8 cellular contexts compared by ENCODE assay signal in the genomic region with DNA sequence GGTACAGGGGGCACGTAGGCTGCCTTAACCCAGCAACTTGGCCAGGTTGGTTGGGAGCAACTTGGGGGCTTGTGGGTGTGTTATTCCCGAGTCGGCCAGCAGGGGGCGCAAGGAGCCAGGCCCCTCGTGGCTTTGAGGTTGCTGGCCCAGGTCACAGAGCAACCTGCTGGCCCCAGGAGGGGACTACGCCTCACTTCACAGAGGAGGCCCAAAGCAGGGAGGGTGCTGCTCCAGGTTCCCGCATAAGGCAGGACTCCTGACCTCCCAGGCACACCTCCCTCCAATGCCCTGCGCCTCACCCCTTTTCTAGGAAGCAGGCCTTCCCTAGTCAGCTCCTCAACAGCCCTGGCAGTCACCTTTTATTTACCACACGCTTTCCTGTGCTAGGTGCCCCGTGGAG. TPM values are rescaled to one million over a fixed set of nuclear protein-coding genes. Genes with fewer than 3 reads are reported as not detected.
DNase-seq lines count a peak whose midpoint lies in the region; ATAC-seq, FAIRE-seq and TF ChIP-seq lines count a peak whose summit lies in the region.

No MANE protein-coding gene starts in this region.

- H3K4me1 ChIP-seq in HepG2 (ENCODE audit: insufficient read depth, low read length) = peaks cover 34% of the 10 kb centered on the region

- no peak overlapping the region for H2AFZ ChIP-seq in HepG2 (ENCODE audit: low read length)

- TF ChIP-seq EP300 in HepG2 (IDR thresholded peaks at IDR 0.05; ENCODE audit: low read depth in 2 of 2, low read length in 2 of 2) = no peak
- TF ChIP-seq EP300 in HepG2 (CRISPR knock-in tag; IDR thresholded peaks at IDR 0.05; ENCODE audit: borderline replicate concordance) = no peak

- ATAC-seq in GM18867 (IDR thresholded peaks at IDR 0.05; ENCODE audit: unreplicated experiment) (peak; percentile 54), HepG2 (peak; percentile 99), GM18520 (IDR thresholded peaks at IDR 0.05; ENCODE audit: unreplicated experiment) (no peak)
- peak; percentile 94 to 97 for ATAC-seq in activated CD4-positive, CD25-positive, alpha-beta regulatory T cell treated with anti-CD3 and anti-CD28 coated beads, Interleukin-2, amount 50 U/mL, for 24 hours

- H3K36me3 ChIP-seq in HepG2 (replicated peaks in 1 of 2; ENCODE audit: control insufficient read depth in 1 of 2, insufficient read depth in 2 of 2, low read length in 2 of 2) = no peaks in the 10 kb centered on the region; a peak in 1 of 5 replicates

- no peak overlapping the region for H3K27ac ChIP-seq in caudate nucleus (ENCODE audit: low read depth, low read length)
- H3K27ac ChIP-seq in HepG2 (ENCODE audit: extremely low read length, insufficient read depth, low read length) = peak overlapping the region; percentile 49

- intact Hi-C loops in HepG2 (cut with micrococcal nuclease; ENCODE audit: unreplicated experiment) = loop anchor here (1.0 to 2.0 kb wide), 2 partner anchors 15 to 65 kb away; no protein-coding TSS in a partner anchor

- H3K4me3 ChIP-seq in AG10803 (ENCODE audit: low read length) (no peak overlapping the region), HepG2 (replicated peaks in 1 of 3; ENCODE audit: insufficient read depth in 1 of 3, low read depth in 2 of 3, low read length in 3 of 3) (no peak overlapping the region; a peak in 1 of 6 replicates)

- peak; percentile 76 for FAIRE-seq in HepG2 (lab: Jason Lieb, UNC)

- DNase-seq in AG10803 (ENCODE audit: low read depth) = peak; percentile 44
- peak; percentile 43 for DNase-seq in NCI-H1092 (lab: John Stamatoyannopoulos, UW)
- peak in 40 of 61 donors; percentile 5 to 58 (median 30) for DNase-seq in caudate nucleus (lab: John Stamatoyannopoulos, UW)
- peak; percentile 72 for DNase-seq in HepG2 (ENCODE audit: low spot score)
- DNase-seq in stimulated activated CD8-positive, alpha-beta memory T cell treated with anti-CD3 and anti-CD28 coated beads, Interleukin-12 subunit alpha, Interleukin-12 subunit beta, amount 100 ng/mL, for 1 hour (ENCODE audit: low read depth) = peak; percentile 79

- no peaks in the 10 kb centered on the region; the same call in 1 of the 2 replicates for H4K20me1 ChIP-seq in HepG2 (ENCODE audit: insufficient read depth, low read length)

- H3K79me2 ChIP-seq in HepG2 (ENCODE audit: insufficient read depth, low read length) = peaks cover 44% of the 10 kb centered on the region

- no peak for TF ChIP-seq POLR2A in HepG2 (IDR thresholded peaks at IDR 0.05; ENCODE audit: insufficient read depth in 1 of 2, low read depth in 2 of 2, low read length in 2 of 2)

- TF ChIP-seq RAD21 in HepG2 (CRISPR knock-in tag; IDR thresholded peaks at IDR 0.05) = peak; percentile 99

- CTCF ChIA-PET in HepG2 (lab: Yijun Ruan, JAX; ENCODE audit: low intra/inter-chr PET ratio, low total read pairs) = interaction anchor here (0.8 to 3.3 kb wide), 4 partner anchors 12 to 64 kb away, joined by 3 to 54 read pairs (median 11); no protein-coding TSS in a partner anchor

- TF ChIP-seq CTCF in AG10803 (conservative IDR thresholded peaks at IDR 0.05; ENCODE audit: low read length) = peak; percentile 84
- TF ChIP-seq CTCF in HepG2 (CRISPR knock-in tag; IDR thresholded peaks at IDR 0.05) = peak; percentile 98

- no TSS peak for BruUV-seq in HepG2 (replicated peaks; lab: Mats Ljungman, UMichigan)

- in situ Hi-C loops in HepG2 (cut with HindIII; ENCODE audit: extremely low pct_ligation_motif_present, low pct_unique_long_range_greater_than_20kb) = no loop called here

- 0 out of 2 replicates have a peak overlapping the region, but pooled peaks have one; percentile 29 for H3K4me2 ChIP-seq in HepG2 (ENCODE audit: low read depth, low read length)

- H3K9ac ChIP-seq in HepG2 (ENCODE audit: insufficient read depth, low read depth, low read length) = no peak overlapping the region; the same call in 1 of the 2 replicates

- no peaks in the 10 kb centered on the region for H3K9me3 ChIP-seq in HepG2 (ENCODE audit: low read length)

- 53% methylated on average over 5 of the region's 10 CpGs for WGBS in HepG2 (ENCODE audit: low lambda C conversion rate)

- POLR2A ChIA-PET in HepG2 (lab: Yijun Ruan, JAX) = interaction anchor here (0.7 to 1.0 kb wide), 2 partner anchors 14 to 16 kb away, joined by 3 to 4 read pairs; no protein-coding TSS in a partner anchor

- no peaks in the 10 kb centered on the region for H3K27me3 ChIP-seq in HepG2 (ENCODE audit: control insufficient read depth in 1 of 2, insufficient read depth in 2 of 2, low read length in 2 of 2)

RNA-seq across cellular contexts. Expression of a gene that starts 18.1 kb away (rescaled TPM):
- total RNA-seq in HepG2 (2016; rRNA removed; fragmentation: Illumina TruSeq; extraction: Trizol) = 5.6 and 9.2 TPM in 2 replicates
- 2.0 and 2.8 TPM in 2 replicates for total RNA-seq in HepG2 (2016; cell fraction: cytosol; rRNA removed; fragmentation: Illumina TruSeq; extraction: Trizol; ENCODE audit: low read depth)
- 6.1 and 10.3 TPM in 2 replicates for total RNA-seq in HepG2 (2016; cell fraction: insoluble cytoplasmic fraction; rRNA removed; fragmentation: Illumina TruSeq; extraction: Trizol)
- 3.5 and 4.0 TPM in 2 replicates for total RNA-seq in HepG2 (2016; cell fraction: membrane; rRNA removed; fragmentation: Illumina TruSeq; extraction: Trizol)
- 13.5 and 14.4 TPM in 2 replicates for total RNA-seq in HepG2 (2016; cell fraction: nucleus; rRNA removed; fragmentation: Illumina TruSeq; extraction: Trizol)
- 46.5 and 58.4 TPM in 2 replicates for polyA plus RNA-seq in HepG2 (2011; rRNA removed)
- polyA plus RNA-seq in HepG2 (2011; cell fraction: cytosol; rRNA removed) = 22.3 and 28.7 TPM in 2 replicates
- polyA plus RNA-seq in HepG2 (2011; cell fraction: nucleus; rRNA removed) = 274 and 317 TPM in 2 replicates
- 22.3 and 32.9 TPM in 2 replicates for polyA plus RNA-seq in HepG2 (2012)
- polyA plus RNA-seq in HepG2 (2016; cell fraction: cytosol; fragmentation: Illumina TruSeq; extraction: Trizol; ENCODE audit: low read depth) = 1.4 and 1.9 TPM in 2 replicates
- 4.9 and 6.1 TPM in 2 replicates for polyA plus RNA-seq in HepG2 (2016; cell fraction: insoluble cytoplasmic fraction; fragmentation: Illumina TruSeq; extraction: Trizol; ENCODE audit: low read depth)
- polyA plus RNA-seq in HepG2 (2016; cell fraction: membrane; fragmentation: Illumina TruSeq; extraction: Trizol; ENCODE audit: low read depth) = 1.7 and 2.4 TPM in 2 replicates
- polyA plus RNA-seq in HepG2 (2016; cell fraction: nucleus; fragmentation: Illumina TruSeq; extraction: Trizol; ENCODE audit: insufficient read depth, low read depth) = 34.5 and 36.6 TPM in 2 replicates
- 38.2 and 47.2 TPM in 2 replicates for polyA minus RNA-seq in HepG2 (2011; rRNA and poly(A)+ RNA removed; ENCODE audit: low replicate concordance)
- polyA minus RNA-seq in HepG2 (2011; cell fraction: cytosol; rRNA and poly(A)+ RNA removed) = 9.3 and 15.4 TPM in 2 replicates
- 48.0 and 50.7 TPM in 2 replicates for polyA minus RNA-seq in HepG2 (2011; cell fraction: nucleus; rRNA and poly(A)+ RNA removed)

RNA-seq across cellular contexts. Expression of a gene that starts 18.3 kb away (rescaled TPM):
- total RNA-seq in HepG2 (2016; rRNA removed; fragmentation: Illumina TruSeq; extraction: Trizol) = 10.0 and 16.1 TPM in 2 replicates
- total RNA-seq in HepG2 (2016; cell fraction: cytosol; rRNA removed; fragmentation: Illumina TruSeq; extraction: Trizol; ENCODE audit: low read depth) = 3.1 and 3.7 TPM in 2 replicates
- 8.4 and 15.9 TPM in 2 replicates for total RNA-seq in HepG2 (2016; cell fraction: insoluble cytoplasmic fraction; rRNA removed; fragmentation: Illumina TruSeq; extraction: Trizol)
- 12.4 and 13.1 TPM in 2 replicates for total RNA-seq in HepG2 (2016; cell fraction: membrane; rRNA removed; fragmentation: Illumina TruSeq; extraction: Trizol)
- 13.9 and 14.0 TPM in 2 replicates for total RNA-seq in HepG2 (2016; cell fraction: nucleus; rRNA removed; fragmentation: Illumina TruSeq; extraction: Trizol)
- 40.6 and 44.8 TPM in 2 replicates for polyA plus RNA-seq in HepG2 (2011; rRNA removed)
- 38.4 and 46.2 TPM in 2 replicates for polyA plus RNA-seq in HepG2 (2011; cell fraction: cytosol; rRNA removed)
- polyA plus RNA-seq in HepG2 (2011; cell fraction: nucleus; rRNA removed) = 29.0 and 30.1 TPM in 2 replicates
- 15.7 and 19.9 TPM in 2 replicates for polyA plus RNA-seq in HepG2 (2012)
- polyA plus RNA-seq in HepG2 (2016; cell fraction: cytosol; fragmentation: Illumina TruSeq; extraction: Trizol; ENCODE audit: low read depth) = 2.4 and 2.7 TPM in 2 replicates
- 9.1 and 10.7 TPM in 2 replicates for polyA plus RNA-seq in HepG2 (2016; cell fraction: insoluble cytoplasmic fraction; fragmentation: Illumina TruSeq; extraction: Trizol; ENCODE audit: low read depth)
- polyA plus RNA-seq in HepG2 (2016; cell fraction: membrane; fragmentation: Illumina TruSeq; extraction: Trizol; ENCODE audit: low read depth) = 9.0 and 9.9 TPM in 2 replicates
- 19.9 and 20.5 TPM in 2 replicates for polyA plus RNA-seq in HepG2 (2016; cell fraction: nucleus; fragmentation: Illumina TruSeq; extraction: Trizol; ENCODE audit: insufficient read depth, low read depth)
- polyA minus RNA-seq in HepG2 (2011; rRNA and poly(A)+ RNA removed; ENCODE audit: low replicate concordance) = 77.3 and 88.9 TPM in 2 replicates
- polyA minus RNA-seq in HepG2 (2011; cell fraction: cytosol; rRNA and poly(A)+ RNA removed) = 24.8 and 26.8 TPM in 2 replicates
- 14.4 TPM in 2 replicates for polyA minus RNA-seq in HepG2 (2011; cell fraction: nucleus; rRNA and poly(A)+ RNA removed)

RNA-seq across cellular contexts. Expression of a gene that starts 34.1 kb away (rescaled TPM):
- total RNA-seq in HepG2 (2016; rRNA removed; fragmentation: Illumina TruSeq; extraction: Trizol) = 39.0 and 39.7 TPM in 2 replicates
- 23.3 and 28.0 TPM in 2 replicates for total RNA-seq in HepG2 (2016; cell fraction: cytosol; rRNA removed; fragmentation: Illumina TruSeq; extraction: Trizol; ENCODE audit: low read depth)
- total RNA-seq in HepG2 (2016; cell fraction: insoluble cytoplasmic fraction; rRNA removed; fragmentation: Illumina TruSeq; extraction: Trizol) = 32.9 and 42.5 TPM in 2 replicates
- total RNA-seq in HepG2 (2016; cell fraction: membrane; rRNA removed; fragmentation: Illumina TruSeq; extraction: Trizol) = 13.5 and 14.0 TPM in 2 replicates
- total RNA-seq in HepG2 (2016; cell fraction: nucleus; rRNA removed; fragmentation: Illumina TruSeq; extraction: Trizol) = 19.1 and 26.6 TPM in 2 replicates
- 45.8 and 56.5 TPM in 2 replicates for polyA plus RNA-seq in HepG2 (2011; rRNA removed)
- 13.7 and 19.1 TPM in 2 replicates for polyA plus RNA-seq in HepG2 (2011; cell fraction: cytosol; rRNA removed)
- polyA plus RNA-seq in HepG2 (2011; cell fraction: nucleus; rRNA removed) = 341 and 371 TPM in 2 replicates
- 21.0 and 38.5 TPM in 2 replicates for polyA plus RNA-seq in HepG2 (2012)
- 6.7 and 8.9 TPM in 2 replicates for polyA plus RNA-seq in HepG2 (2016; cell fraction: cytosol; fragmentation: Illumina TruSeq; extraction: Trizol; ENCODE audit: low read depth)
- 46.4 and 46.6 TPM in 2 replicates for polyA plus RNA-seq in HepG2 (2016; cell fraction: insoluble cytoplasmic fraction; fragmentation: Illumina TruSeq; extraction: Trizol; ENCODE audit: low read depth)
- polyA plus RNA-seq in HepG2 (2016; cell fraction: membrane; fragmentation: Illumina TruSeq; extraction: Trizol; ENCODE audit: low read depth) = 11.8 and 11.9 TPM in 2 replicates
- polyA plus RNA-seq in HepG2 (2016; cell fraction: nucleus; fragmentation: Illumina TruSeq; extraction: Trizol; ENCODE audit: insufficient read depth, low read depth) = 77.1 and 80.1 TPM in 2 replicates
- 84.6 and 145 TPM in 2 replicates for polyA minus RNA-seq in HepG2 (2011; rRNA and poly(A)+ RNA removed; ENCODE audit: low replicate concordance)
- polyA minus RNA-seq in HepG2 (2011; cell fraction: cytosol; rRNA and poly(A)+ RNA removed) = 7.4 and 11.6 TPM in 2 replicates
- 24.6 and 26.2 TPM in 2 replicates for polyA minus RNA-seq in HepG2 (2011; cell fraction: nucleus; rRNA and poly(A)+ RNA removed)

RNA-seq across cellular contexts. Expression of a gene that starts 45.3 kb away (rescaled TPM):
- total RNA-seq in HepG2 (2016; rRNA removed; fragmentation: Illumina TruSeq; extraction: Trizol) = 26.3 and 28.7 TPM in 2 replicates
- 6.7 and 7.2 TPM in 2 replicates for total RNA-seq in HepG2 (2016; cell fraction: cytosol; rRNA removed; fragmentation: Illumina TruSeq; extraction: Trizol; ENCODE audit: low read depth)
- total RNA-seq in HepG2 (2016; cell fraction: insoluble cytoplasmic fraction; rRNA removed; fragmentation: Illumina TruSeq; extraction: Trizol) = 27.5 and 28.8 TPM in 2 replicates
- total RNA-seq in HepG2 (2016; cell fraction: membrane; rRNA removed; fragmentation: Illumina TruSeq; extraction: Trizol) = 10.8 and 11.3 TPM in 2 replicates
- 7.2 and 8.7 TPM in 2 replicates for total RNA-seq in HepG2 (2016; cell fraction: nucleus; rRNA removed; fragmentation: Illumina TruSeq; extraction: Trizol)
- polyA plus RNA-seq in HepG2 (2011; rRNA removed) = 28.8 and 31.5 TPM in 2 replicates
- 27.0 and 54.5 TPM in 2 replicates for polyA plus RNA-seq in HepG2 (2011; cell fraction: cytosol; rRNA removed)
- 24.4 and 27.0 TPM in 2 replicates for polyA plus RNA-seq in HepG2 (2011; cell fraction: nucleus; rRNA removed)
- 8.6 and 10.1 TPM in 2 replicates for polyA plus RNA-seq in HepG2 (2012)
- 6.3 and 7.3 TPM in 2 replicates for polyA plus RNA-seq in HepG2 (2016; cell fraction: cytosol; fragmentation: Illumina TruSeq; extraction: Trizol; ENCODE audit: low read depth)
- 25.1 and 28.1 TPM in 2 replicates for polyA plus RNA-seq in HepG2 (2016; cell fraction: insoluble cytoplasmic fraction; fragmentation: Illumina TruSeq; extraction: Trizol; ENCODE audit: low read depth)
- polyA plus RNA-seq in HepG2 (2016; cell fraction: membrane; fragmentation: Illumina TruSeq; extraction: Trizol; ENCODE audit: low read depth) = 8.7 and 9.3 TPM in 2 replicates
- 15.7 and 17.2 TPM in 2 replicates for polyA plus RNA-seq in HepG2 (2016; cell fraction: nucleus; fragmentation: Illumina TruSeq; extraction: Trizol; ENCODE audit: insufficient read depth, low read depth)
- polyA minus RNA-seq in HepG2 (2011; rRNA and poly(A)+ RNA removed; ENCODE audit: low replicate concordance) = 33.6 and 37.4 TPM in 2 replicates
- polyA minus RNA-seq in HepG2 (2011; cell fraction: cytosol; rRNA and poly(A)+ RNA removed) = 12.2 and 15.3 TPM in 2 replicates
- polyA minus RNA-seq in HepG2 (2011; cell fraction: nucleus; rRNA and poly(A)+ RNA removed) = 4.6 and 5.7 TPM in 2 replicates

RNA-seq across cellular contexts. Expression of a gene that starts 57.1 kb away (rescaled TPM):
- total RNA-seq in HepG2 (2016; rRNA removed; fragmentation: Illumina TruSeq; extraction: Trizol) = 10.6 and 12.3 TPM in 2 replicates
- 3.5 and 4.7 TPM in 2 replicates for total RNA-seq in HepG2 (2016; cell fraction: cytosol; rRNA removed; fragmentation: Illumina TruSeq; extraction: Trizol; ENCODE audit: low read depth)
- 10.3 and 13.2 TPM in 2 replicates for total RNA-seq in HepG2 (2016; cell fraction: insoluble cytoplasmic fraction; rRNA removed; fragmentation: Illumina TruSeq; extraction: Trizol)
- total RNA-seq in HepG2 (2016; cell fraction: membrane; rRNA removed; fragmentation: Illumina TruSeq; extraction: Trizol) = 4.2 and 5.2 TPM in 2 replicates
- total RNA-seq in HepG2 (2016; cell fraction: nucleus; rRNA removed; fragmentation: Illumina TruSeq; extraction: Trizol) = 5.8 and 8.2 TPM in 2 replicates
- polyA plus RNA-seq in HepG2 (2011; rRNA removed) = 19.6 and 25.3 TPM in 2 replicates
- polyA plus RNA-seq in HepG2 (2011; cell fraction: cytosol; rRNA removed) = 12.8 and 20.7 TPM in 2 replicates
- 28.7 and 34.3 TPM in 2 replicates for polyA plus RNA-seq in HepG2 (2011; cell fraction: nucleus; rRNA removed)
- polyA plus RNA-seq in HepG2 (2012) = 9.6 and 13.5 TPM in 2 replicates
- polyA plus RNA-seq in HepG2 (2016; cell fraction: cytosol; fragmentation: Illumina TruSeq; extraction: Trizol; ENCODE audit: low read depth) = 7.3 and 8.5 TPM in 2 replicates
- polyA plus RNA-seq in HepG2 (2016; cell fraction: insoluble cytoplasmic fraction; fragmentation: Illumina TruSeq; extraction: Trizol; ENCODE audit: low read depth) = 21.0 and 23.6 TPM in 2 replicates
- polyA plus RNA-seq in HepG2 (2016; cell fraction: membrane; fragmentation: Illumina TruSeq; extraction: Trizol; ENCODE audit: low read depth) = 8.2 and 8.9 TPM in 2 replicates
- 16.5 and 23.5 TPM in 2 replicates for polyA plus RNA-seq in HepG2 (2016; cell fraction: nucleus; fragmentation: Illumina TruSeq; extraction: Trizol; ENCODE audit: insufficient read depth, low read depth)
- 0.89 and 32.1 TPM in 2 replicates for polyA minus RNA-seq in HepG2 (2011; rRNA and poly(A)+ RNA removed; ENCODE audit: low replicate concordance)
- 12.7 and 13.2 TPM in 2 replicates for polyA minus RNA-seq in HepG2 (2011; cell fraction: cytosol; rRNA and poly(A)+ RNA removed)
- polyA minus RNA-seq in HepG2 (2011; cell fraction: nucleus; rRNA and poly(A)+ RNA removed) = 10.7 and 15.2 TPM in 2 replicates
